8 cellular contexts compared by ENCODE assay signal in genomic region chr20:25247100-25247665, GRCh38. TPM values are rescaled to one million over a fixed set of nuclear protein-coding genes. Genes with fewer than 3 reads are reported as not detected.
DNase-seq lines count a peak whose midpoint lies in the region; ATAC-seq and TF ChIP-seq lines count a peak whose summit lies in the region.

No MANE protein-coding gene starts in this region.

- peaks cover 33% of the 10 kb centered on the region for H3K4me1 Mint-ChIP-seq in CD14-positive monocyte

- TF ChIP-seq CTCF in CD14-positive monocyte (IDR thresholded peaks at IDR 0.05) = no peak

- H3K36me3 Mint-ChIP-seq in CD14-positive monocyte = peaks cover 10 to 11% of the 10 kb centered on the region in 2 donors

- in situ Hi-C loops in T47D (cut with HindIII; ENCODE audit: low pct_unique_long_range_greater_than_20kb, low sequenced_read_pairs) = no loop called here

- intact Hi-C loops in CD14-positive monocyte (cut with micrococcal nuclease) = loop anchor here (5.0 kb wide), 5 partner anchors 50 to 255 kb away; partner anchors contain the start of genes ABHD12 (in 2 of the 2), APMAP (in 2 of the 2), ACSS1 (in 1 of the 2) and ENTPD6 (in 1 of the 2)

- H3K9me3 ChIP-seq in iPS-18c (ENCODE audit: control insufficient read depth, insufficient read depth, low read length) = no peaks in the 10 kb centered on the region

- DNase-seq in CD14-positive monocyte (ENCODE audit: low spot score) = no peak
- peak; percentile 82 for DNase-seq in RPMI7951 (ENCODE audit: low read depth)
- DNase-seq in T47D (ENCODE audit: low read depth in 1 of 2, low spot score in 1 of 2) = peak; percentile 70 to 72
- DNase-seq in retina = peak; percentile 89
- no peak for DNase-seq in activated gamma-delta T cell treated with Interleukin-2 at 50 U/mL for 16 hours

- peak overlapping the region; percentile 91 to 96 for H3K4me3 Mint-ChIP-seq in CD14-positive monocyte

- H3K27ac Mint-ChIP-seq in CD14-positive monocyte = peak overlapping the region in 6 of 7 donors; percentile 25 to 91 (median 44)

- H3K4me3 ChIP-seq in iPS-18c (ENCODE audit: insufficient read depth, low read depth, low read length) = peak overlapping the region; percentile 56

- H3K27me3 Mint-ChIP-seq in CD14-positive monocyte (ENCODE audit: low read depth in 3 of 3) = peaks cover 10 to 17% (median 12%) of the 10 kb centered on the region in 3 donors

- peaks cover 0 to 8% (median 5%) of the 10 kb centered on the region in 7 donors for H3K9me3 Mint-ChIP-seq in CD14-positive monocyte

- peak; percentile 2 for ATAC-seq in GM18868 (IDR thresholded peaks at IDR 0.05; ENCODE audit: unreplicated experiment)
- peak; percentile 8 for ATAC-seq in HG03442 (IDR thresholded peaks at IDR 0.05; ENCODE audit: unreplicated experiment)

RNA-seq across cellular contexts. Expression of gene PYGB, which starts 0.7 kb away (rescaled TPM):
- 10 to 100 TPM; 26.7 to 33.2 TPM for polyA plus RNA-seq in CD14-positive monocyte
- total RNA-seq in RPMI7951 (2014; rRNA removed; shearing (Covaris generic)) = 70.8 and 96.6 TPM in 2 replicates

RNA-seq across cellular contexts. Expression of gene ENTPD6, which starts 51.7 kb away (rescaled TPM):
- 10 to 100 TPM; 36.2 to 47.0 TPM for polyA plus RNA-seq in CD14-positive monocyte
- total RNA-seq in RPMI7951 (2014; rRNA removed; shearing (Covaris generic)) = 29.3 and 32.4 TPM in 2 replicates

Comparison
In these comparisons a context has a peak if more than half of its experiments do, and no peak if none do; other contexts are left out.
1. DNase-seq: peak in RPMI7951 (single experiment), T47D (2 of 2) and retina (single experiment); none in CD14-positive monocyte (single experiment) and activated gamma-delta T cell treated with Interleukin-2 at 50 U/mL for 16 hours (single experiment).